ENCODE assay signal across 30 cellular contexts in the genomic region with DNA sequence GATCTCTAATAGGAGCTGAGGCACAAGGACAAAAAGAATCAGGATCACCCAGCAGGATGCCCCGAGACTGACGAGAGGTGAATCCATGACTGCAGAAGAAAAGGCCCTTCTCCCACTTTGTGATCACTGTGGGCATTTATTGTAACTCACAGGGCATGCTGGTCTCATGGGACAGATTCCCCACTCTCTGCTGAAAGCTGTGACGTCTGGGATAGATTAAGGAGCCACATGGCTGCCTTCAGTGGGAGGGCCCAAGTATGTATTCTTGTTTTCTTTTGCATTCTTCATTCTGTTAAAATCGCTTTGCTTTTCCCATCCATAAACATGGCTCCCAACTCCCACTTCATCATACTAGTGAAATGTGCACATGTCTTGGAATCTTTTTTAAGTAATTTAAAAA.
DNase-seq lines count a peak whose midpoint lies in the region; ATAC-seq and TF ChIP-seq lines count a peak whose summit lies in the region.
"Had no signal": no experiment of that assay in that cellular context is flagged by ENCODE, and none has a peak within 500 bp of the region (broad histone marks: within the 10 kb centered on the region; RNA-seq: fewer than 3 reads in every experiment).

No MANE protein-coding gene starts in this region.

- H3K4me1 Mint-ChIP-seq in chondrocyte (ENCODE audit: low read depth), result peaks cover 12% of the 10 kb centered on the region
- H3K4me1 Mint-ChIP-seq in T-cell, result peaks cover 0 to 1% (median 0%) of the 10 kb centered on the region in 3 donors
- H3K4me1 Mint-ChIP-seq in endothelial cell (ENCODE audit: unreplicated experiment), result peaks cover 9% of the 10 kb centered on the region
- H3K4me1 Mint-ChIP-seq: activated T-helper 17 cell treated with anti-CD3 and anti-CD28 coated beads, Interleukin-2, amount 50 U/mL, for 72 hours had no signal

- CTCF ChIA-PET in T-cell (lab: Charles Lee), result no interaction called here

- DNase-seq in GM03348 (ENCODE audit: low spot score) (peak; percentile 22), chondrocyte (ENCODE audit: low spot score) (no peak), hepatic stellate cell (ENCODE audit: low spot score) (peak; percentile 28), stromal cell of bone marrow (ENCODE audit: low read depth) (peak; percentile 19), T-cell (no peak), SHP77 (lab: John Stamatoyannopoulos, UW) (no peak), endothelial cell (ENCODE audit: low spot score) (no peak)
- DNase-seq: activated CD4-positive, alpha-beta T cell treated with anti-CD3 and anti-CD28 coated beads for 4 hours; activated naive CD4-positive, alpha-beta T cell treated with anti-CD3 and anti-CD28 coated beads, Interleukin-2, amount 50 U/mL, for 16 hours; amygdala; DMS79 treated with DMSO at 0.1 percent for 48 hours; effector memory CD4-positive, alpha-beta T cell; GF-D8; mesenchymal stem cell; NCI-H146; NCI-H2107; NCI-H446; NCI-H748 treated with DMSO at 0.1 percent for 48 hours; Peyer's patch; psoas muscle; SHP77 treated with DMSO at 0.1 percent for 48 hours; stimulated activated CD4-positive, alpha-beta T cell treated with anti-CD3 and anti-CD28 coated beads, Interleukin-4, amount 100 ng/mL, for 1 hour; stomach; tibial artery; WERI-Rb-1 had no signal

- no peak for ATAC-seq in T-cell (replicated peaks in 1 of 4)
- ATAC-seq: activated T-helper 17 cell treated with anti-CD3 and anti-CD28 coated beads, Interleukin-2, amount 50 U/mL, for 72 hours; left lobe of liver; psoas muscle; sciatic nerve had no signal

- TF ChIP-seq CTCF in chondrocyte (IDR thresholded peaks at IDR 0.05) (no peak), endothelial cell (IDR thresholded peaks at IDR 0.05; ENCODE audit: unreplicated experiment) (no peak)

- H3K4me3 Mint-ChIP-seq in chondrocyte (ENCODE audit: unreplicated experiment) (no peak overlapping the region), T-cell (no peak overlapping the region), endothelial cell (ENCODE audit: unreplicated experiment) (no peak overlapping the region)
- H3K4me3 Mint-ChIP-seq: activated T-helper 17 cell treated with anti-CD3 and anti-CD28 coated beads, Interleukin-2, amount 50 U/mL, for 72 hours; IgD-negative memory B cell had no signal

- H3K27me3 Mint-ChIP-seq in chondrocyte (ENCODE audit: low read depth) (no peaks in the 10 kb centered on the region), T-cell (no peaks in the 10 kb centered on the region), endothelial cell (ENCODE audit: unreplicated experiment) (peaks cover 1% of the 10 kb centered on the region)
- H3K27me3 Mint-ChIP-seq: activated T-helper 17 cell treated with anti-CD3 and anti-CD28 coated beads, Interleukin-2, amount 50 U/mL, for 72 hours; IgD-negative memory B cell had no signal

- no peaks in the 10 kb centered on the region for H3K36me3 Mint-ChIP-seq in chondrocyte (ENCODE audit: low read depth)
- no peaks in the 10 kb centered on the region for H3K36me3 Mint-ChIP-seq in T-cell
- H3K36me3 Mint-ChIP-seq in endothelial cell (ENCODE audit: low read depth, unreplicated experiment), result no peaks in the 10 kb centered on the region
- H3K36me3 Mint-ChIP-seq: CD14-positive monocyte had no signal

- peak overlapping the region; percentile 24 for H3K27ac Mint-ChIP-seq in chondrocyte (ENCODE audit: unreplicated experiment)
- no peak overlapping the region for H3K27ac Mint-ChIP-seq in T-cell
- no peak overlapping the region for H3K27ac Mint-ChIP-seq in endothelial cell (ENCODE audit: unreplicated experiment)
- H3K27ac Mint-ChIP-seq: activated T-helper 17 cell treated with anti-CD3 and anti-CD28 coated beads, Interleukin-2, amount 50 U/mL, for 72 hours; CD14-positive monocyte; IgD-negative memory B cell had no signal

- POLR2A ChIA-PET in T-cell (lab: Charles Lee), result no interaction called here

- H3K9me3 Mint-ChIP-seq in chondrocyte (ENCODE audit: low read depth) (no peaks in the 10 kb centered on the region), T-cell (no peaks in the 10 kb centered on the region), endothelial cell (ENCODE audit: unreplicated experiment) (no peaks in the 10 kb centered on the region)
- H3K9me3 Mint-ChIP-seq: activated T-helper 17 cell treated with anti-CD3 and anti-CD28 coated beads, Interleukin-2, amount 50 U/mL, for 72 hours; IgD-negative memory B cell had no signal

Comparison
In these comparisons a context has a peak if more than half of its experiments do, and no peak if none do; other contexts are left out.
1. DNase-seq: peak in GM03348 (single experiment), hepatic stellate cell (single experiment) and stromal cell of bone marrow (single experiment); none in chondrocyte (single experiment), T-cell (0 of 34), SHP77 (0 of 2) and endothelial cell (single experiment).